ENCODE assay signal across 12 cellular contexts in genomic region chr18:45755936-45756335, GRCh38. TPM values are rescaled to one million over a fixed set of nuclear protein-coding genes. Genes with fewer than 3 reads are reported as not detected.
DNase-seq lines count a peak whose midpoint lies in the region; ATAC-seq, FAIRE-seq and TF ChIP-seq lines count a peak whose summit lies in the region.
"Had no signal": no experiment of that assay in that cellular context is flagged by ENCODE, and none has a peak within 500 bp of the region (broad histone marks: within the 10 kb centered on the region; RNA-seq: fewer than 3 reads in every experiment).

No MANE protein-coding gene starts in this region.

- peak in 1 of 2 experiments; percentile 37; a peak in 1 of 4 replicates for TF ChIP-seq EP300 in SK-N-SH (IDR thresholded peaks at IDR 0.05; ENCODE audit: borderline replicate concordance in 1 of 2, low read depth in 1 of 2, low read length in 1 of 2)

- peak; percentile 69 for FAIRE-seq in kidney (lab: Jason Lieb, UNC)
- FAIRE-seq: colon had no signal

- no peak for TF ChIP-seq RAD21 in SK-N-SH (IDR thresholded peaks at IDR 0.05; ENCODE audit: low read length)

- H3K27me3 ChIP-seq in SK-N-SH (ENCODE audit: insufficient read depth) (no peaks in the 10 kb centered on the region), brain microvascular endothelial cell (replicated peaks) (no peaks in the 10 kb centered on the region), aorta (ENCODE audit: control insufficient read depth in 1 of 2, insufficient read depth in 2 of 2, low read length in 1 of 2) (no peaks in the 10 kb centered on the region)

- H2AFZ ChIP-seq in SK-N-SH (ENCODE audit: low read depth), result no peak overlapping the region

- no peak overlapping the region for H3K9ac ChIP-seq in SK-N-SH
- H3K9ac ChIP-seq in kidney (ENCODE audit: low read length in 2 of 2), result no peak overlapping the region

- H3F3A ChIP-seq in SK-N-SH (replicated peaks; ENCODE audit: insufficient read depth), result peaks cover 9% of the 10 kb centered on the region

- TF ChIP-seq CTCF in SK-N-SH (IDR thresholded peaks at IDR 0.05) (no peak), brain microvascular endothelial cell (IDR thresholded peaks at IDR 0.05; ENCODE audit: low read depth, low read length, missing control alignments) (no peak), kidney (IDR thresholded peaks at IDR 0.05; ENCODE audit: borderline replicate concordance, extremely low read depth, insufficient read depth) (no peak)

- H3K79me2 ChIP-seq in SK-N-SH (ENCODE audit: insufficient read depth), result no peaks in the 10 kb centered on the region

- H4K20me1 ChIP-seq in SK-N-SH (ENCODE audit: insufficient read depth), result no peaks in the 10 kb centered on the region

- in situ Hi-C loops in brain microvascular endothelial cell (cut with HindIII; ENCODE audit: low pct_ligation_motif_present, low sequenced_read_pairs), result no loop called here

- H3K4me3 ChIP-seq in SK-N-SH (ENCODE audit: low read depth in 2 of 2, low read length in 1 of 2) (no peak overlapping the region), brain microvascular endothelial cell (ENCODE audit: low read depth, low read length) (no peak overlapping the region), kidney (ENCODE audit: low read length in 2 of 2) (no peak overlapping the region), aorta (ENCODE audit: low read length in 2 of 2) (no peak overlapping the region)

- H3K4me2 ChIP-seq in SK-N-SH, result peak overlapping the region; percentile 5; the same call in 1 of the 2 replicates

- WGBS in SK-N-SH (ENCODE audit: low lambda C conversion rate), result 38% methylated on average over 3 of the region's 3 CpGs
- 0 to 1% methylated on average over 3 of the region's 3 CpGs for WGBS in aorta, 2 donors

- POLR2A ChIA-PET in SK-N-SH (lab: Yijun Ruan, JAX), result no interaction called here

- no peaks in the 10 kb centered on the region for H3K9me3 ChIP-seq in SK-N-SH
- no peaks in the 10 kb centered on the region for H3K9me3 ChIP-seq in kidney (ENCODE audit: control insufficient read depth in 1 of 2, low read length in 2 of 2)
- H3K9me3 ChIP-seq in aorta (ENCODE audit: control insufficient read depth, low read length), result no peaks in the 10 kb centered on the region

- no peaks in the 10 kb centered on the region for H3K9me2 ChIP-seq in SK-N-SH

- ATAC-seq in SK-N-SH treated with all-trans-retinoic acid at 6 μM for 48 hours (no peak), aorta (ENCODE audit: low FRiP score) (peak; percentile 86), GM19455 (IDR thresholded peaks at IDR 0.05; ENCODE audit: unreplicated experiment) (no peak), HG02973 (IDR thresholded peaks at IDR 0.05; ENCODE audit: unreplicated experiment) (no peak)
- ATAC-seq: naive thymus-derived CD4-positive, alpha-beta T cell had no signal

- H3K4me1 ChIP-seq in SK-N-SH (ENCODE audit: control insufficient read depth in 1 of 2, insufficient read depth in 2 of 2, low read depth in 1 of 2, low read length in 1 of 2) (peaks cover 0 to 5% of the 10 kb centered on the region in 2 experiments; a peak in 2 of 4 replicates), kidney (ENCODE audit: control insufficient read depth in 1 of 2, insufficient read depth in 1 of 2, low read depth in 1 of 2, low read length in 2 of 2) (peaks cover 0 to 5% of the 10 kb centered on the region in 2 donors), aorta (ENCODE audit: control insufficient read depth in 1 of 2, insufficient read depth in 2 of 2, low read length in 2 of 2) (peaks cover 1 to 4% of the 10 kb centered on the region in 2 donors)

- CTCF ChIA-PET in SK-N-SH (lab: Yijun Ruan, JAX), result interaction anchor here (1.5 kb wide), 1 partner anchor 66 kb away, joined by 3 read pairs; no protein-coding TSS in a partner anchor

- H3K36me3 ChIP-seq in SK-N-SH (replicated peaks in 1 of 2; ENCODE audit: control insufficient read depth in 1 of 2, insufficient read depth in 2 of 2, low read length in 1 of 2) (no peaks in the 10 kb centered on the region), brain microvascular endothelial cell (replicated peaks) (no peaks in the 10 kb centered on the region), kidney (ENCODE audit: control insufficient read depth in 1 of 2, insufficient read depth in 2 of 2, low read length in 2 of 2) (no peaks in the 10 kb centered on the region), aorta (ENCODE audit: control insufficient read depth in 1 of 2, insufficient read depth in 2 of 2, low read length in 1 of 2) (no peaks in the 10 kb centered on the region)

- intact Hi-C loops in kidney (cut with DNase I), result no loop called here
- intact Hi-C loops in aorta (cut with DNase I), result no loop called here

- no peak for DNase-seq in SK-N-SH
- peak; percentile 63 for DNase-seq in brain microvascular endothelial cell
- DNase-seq in kidney, result no peak
- DNase-seq in aorta, result peak in 1 of 2 donors; percentile 77
- no peak for DNase-seq in D341Med (ENCODE audit: low spot score)
- DNase-seq: activated CD4-positive, alpha-beta T cell treated with anti-CD3 and anti-CD28 coated beads for 1 hour; naive thymus-derived CD4-positive, alpha-beta T cell; NCI-H2107 had no signal

- H3K27ac ChIP-seq in SK-N-SH (ENCODE audit: low read depth in 2 of 2, low read length in 1 of 2), result peak overlapping the region in 1 of 2 experiments; percentile 57; a peak in 2 of 4 replicates
- no peak overlapping the region for H3K27ac ChIP-seq in brain microvascular endothelial cell
- H3K27ac ChIP-seq in kidney (ENCODE audit: low read depth in 2 of 2, low read length in 2 of 2), result no peak overlapping the region
- peak overlapping the region in 1 of 2 donors; percentile 64 for H3K27ac ChIP-seq in aorta (ENCODE audit: low read depth in 1 of 2, low read length in 2 of 2)

TF ChIP-seq in SK-N-SH, 30 proteins besides CTCF, POLR2A, EP300 and RAD21 (continues in another document):
- TF ChIP-seq NRF1 (IDR thresholded peaks at IDR 0.05; ENCODE audit: low read depth, low read length) (no peak), ELF1 (IDR thresholded peaks at IDR 0.05) (no peak), USF1 (IDR thresholded peaks at IDR 0.05; ENCODE audit: borderline replicate concordance, low read depth) (no peak), FOXJ3 (CRISPR knock-in tag; IDR thresholded peaks at IDR 0.05) (no peak), POLR2AphosphoS5 (IDR thresholded peaks at IDR 0.05; ENCODE audit: low read depth, low read length) (no peak), JUND (IDR thresholded peaks at IDR 0.05) (0 out of 2 replicates have a peak, but pooled peaks have one; percentile 7), GATA2 (CRISPR knock-in tag; IDR thresholded peaks at IDR 0.05) (no peak), GABPA (IDR thresholded peaks at IDR 0.05; ENCODE audit: low read depth) (no peak), YY1 (IDR thresholded peaks at IDR 0.05; ENCODE audit: low read depth) (no peak), TCF12 (IDR thresholded peaks at IDR 0.05) (peak; percentile 50; the same call in 1 of the 2 replicates), CHD2 (IDR thresholded peaks at IDR 0.05; ENCODE audit: low read length, partially characterized antibody) (no peak), NFIC (IDR thresholded peaks at IDR 0.05; ENCODE audit: borderline replicate concordance) (peak; percentile 97)

TF ChIP-seq in SK-N-SH treated with all-trans-retinoic acid at 6 μM for 48 hours, 23 proteins besides CTCF, POLR2A, EP300 and RAD21 (continues in another document):
- TF ChIP-seq TOX (CRISPR knock-in tag; IDR thresholded peaks at IDR 0.05; ENCODE audit: borderline replicate concordance) (no peak), TCF4 (CRISPR knock-in tag; IDR thresholded peaks at IDR 0.05; ENCODE audit: borderline replicate concordance) (no peak), RARB (CRISPR knock-in tag; IDR thresholded peaks at IDR 0.05) (no peak), PATZ1 (CRISPR knock-in tag; IDR thresholded peaks at IDR 0.05; ENCODE audit: borderline replicate concordance) (no peak), BACH2 (CRISPR knock-in tag; IDR thresholded peaks at IDR 0.05; ENCODE audit: borderline replicate concordance) (no peak), SNAI2 (CRISPR knock-in tag; IDR thresholded peaks at IDR 0.05) (no peak), CSDC2 (CRISPR knock-in tag; IDR thresholded peaks at IDR 0.05) (no peak)

RNA-seq across cellular contexts. Expression of gene SLC14A1, which starts 32.0 kb away (rescaled TPM):
- 2.4 and 4.5 TPM in 2 replicates for polyA plus RNA-seq in SK-N-SH (2012; rRNA removed)
- 1.7 and 2.0 TPM in 2 replicates for polyA plus RNA-seq in SK-N-SH (2012; cell fraction: cytosol; rRNA removed)
- polyA plus RNA-seq in SK-N-SH (2012; cell fraction: nucleus; rRNA removed), result 5.2 and 9.4 TPM in 2 replicates
- 8.5 TPM for total RNA-seq in kidney
- 15.3 TPM for polyA plus RNA-seq in kidney (ENCODE audit: insufficient read depth, low read depth, low replicate concordance)
- 10 to 100 TPM; 33.1 to 44.8 TPM for total RNA-seq in aorta
- 10 to 100 TPM; 11.4 to 33.6 TPM for polyA plus RNA-seq in aorta
